In genomic region chr18:52395146-52395852, GRCh38 we compare ENCODE assay signal across 16 cellular contexts. TPM values are rescaled to one million over a fixed set of nuclear protein-coding genes. Genes with fewer than 3 reads are reported as not detected.
DNase-seq lines count a peak whose midpoint lies in the region; ATAC-seq and TF ChIP-seq lines count a peak whose summit lies in the region.
"Had no signal": no experiment of that assay in that cellular context is flagged by ENCODE, and none has a peak within 500 bp of the region (broad histone marks: within the 10 kb centered on the region; RNA-seq: fewer than 3 reads in every experiment).

No MANE protein-coding gene starts in this region.

- H3K27me3 Mint-ChIP-seq in activated CD4-positive, alpha-beta T cell treated with anti-CD3 and anti-CD28 coated beads, Interleukin-2, amount 10 ng/mL, durations not matched to agents 24 days and 14 days, result no peaks in the 10 kb centered on the region
- H3K27me3 Mint-ChIP-seq in activated CD4-positive, alpha-beta T cell treated with anti-CD3 and anti-CD28 coated beads, Interleukin-2, amount 10 ng/mL, durations not matched to agents 7 days and 5 days, result no peaks in the 10 kb centered on the region

- H3K27ac ChIP-seq in caudate nucleus (ENCODE audit: low read depth, low read length), result peak overlapping the region; percentile 97
- H3K27ac ChIP-seq in left lung, result no peak overlapping the region
- H3K27ac ChIP-seq: epithelial cell of prostate, lower lobe of right lung, ovary had no signal

- H3K4me1 Mint-ChIP-seq in activated CD4-positive, alpha-beta T cell treated with anti-CD3 and anti-CD28 coated beads, Interleukin-2, amount 10 ng/mL, durations not matched to agents 24 days and 14 days, result no peaks in the 10 kb centered on the region
- no peaks in the 10 kb centered on the region for H3K4me1 Mint-ChIP-seq in activated CD4-positive, alpha-beta T cell treated with anti-CD3 and anti-CD28 coated beads, Interleukin-2, amount 10 ng/mL, durations not matched to agents 7 days and 5 days

- H3K4me1 ChIP-seq in left lung, result no peaks in the 10 kb centered on the region
- H3K4me1 ChIP-seq: lower lobe of right lung had no signal

- H3K36me3 ChIP-seq in left lung, result no peaks in the 10 kb centered on the region
- H3K36me3 ChIP-seq: lower lobe of right lung, ovary had no signal

- peak; percentile 65 for ATAC-seq in GM18511 (IDR thresholded peaks at IDR 0.05; ENCODE audit: unreplicated experiment)
- peak; percentile 60 for ATAC-seq in GM21367 (IDR thresholded peaks at IDR 0.05; ENCODE audit: unreplicated experiment)
- peak; percentile 72 for ATAC-seq in HG03045 (IDR thresholded peaks at IDR 0.05; ENCODE audit: unreplicated experiment)
- ATAC-seq in left lung, result no peak
- no peak for ATAC-seq in GM18519 (IDR thresholded peaks at IDR 0.05; ENCODE audit: low FRiP score, unreplicated experiment)
- ATAC-seq: lower lobe of right lung, PC-3 had no signal

- H3K4me3 Mint-ChIP-seq in activated CD4-positive, alpha-beta T cell treated with anti-CD3 and anti-CD28 coated beads, Interleukin-2, amount 10 ng/mL, durations not matched to agents 24 days and 14 days, result no peak overlapping the region
- no peak overlapping the region for H3K4me3 Mint-ChIP-seq in activated CD4-positive, alpha-beta T cell treated with anti-CD3 and anti-CD28 coated beads, Interleukin-2, amount 10 ng/mL, durations not matched to agents 7 days and 5 days

- no peaks in the 10 kb centered on the region for H3K36me3 Mint-ChIP-seq in activated CD4-positive, alpha-beta T cell treated with anti-CD3 and anti-CD28 coated beads, Interleukin-2, amount 10 ng/mL, durations not matched to agents 24 days and 14 days (ENCODE audit: low read depth)
- H3K36me3 Mint-ChIP-seq in activated CD4-positive, alpha-beta T cell treated with anti-CD3 and anti-CD28 coated beads, Interleukin-2, amount 10 ng/mL, durations not matched to agents 7 days and 5 days (ENCODE audit: low read depth), result no peaks in the 10 kb centered on the region

- peaks cover 4% of the 10 kb centered on the region for H3K9me3 Mint-ChIP-seq in activated CD4-positive, alpha-beta T cell treated with anti-CD3 and anti-CD28 coated beads, Interleukin-2, amount 10 ng/mL, durations not matched to agents 24 days and 14 days
- H3K9me3 Mint-ChIP-seq in activated CD4-positive, alpha-beta T cell treated with anti-CD3 and anti-CD28 coated beads, Interleukin-2, amount 10 ng/mL, durations not matched to agents 7 days and 5 days, result no peaks in the 10 kb centered on the region

- H3K27ac Mint-ChIP-seq in activated CD4-positive, alpha-beta T cell treated with anti-CD3 and anti-CD28 coated beads, Interleukin-2, amount 10 ng/mL, durations not matched to agents 24 days and 14 days, result no peak overlapping the region
- H3K27ac Mint-ChIP-seq in activated CD4-positive, alpha-beta T cell treated with anti-CD3 and anti-CD28 coated beads, Interleukin-2, amount 10 ng/mL, durations not matched to agents 7 days and 5 days, result no peak overlapping the region

- H3K9me3 ChIP-seq in left lung, result no peaks in the 10 kb centered on the region
- H3K9me3 ChIP-seq: lower lobe of right lung, ovary had no signal

- intact Hi-C loops in activated CD4-positive, alpha-beta T cell treated with anti-CD3 and anti-CD28 coated beads, Interleukin-2, amount 10 ng/mL, durations not matched to agents 24 days and 14 days (cut with micrococcal nuclease), result no loop called here
- intact Hi-C loops in left lung (cut with DNase I), result no loop called here

- DNase-seq in caudate nucleus (lab: John Stamatoyannopoulos, UW), result no peak
- DNase-seq in activated CD4-positive, alpha-beta T cell treated with anti-CD3 and anti-CD28 coated beads, Interleukin-2, amount 10 ng/mL, durations not matched to agents 24 days and 14 days, result no peak
- DNase-seq in left lung, result no peak
- no peak for DNase-seq in activated CD4-positive, alpha-beta T cell treated with anti-CD3 and anti-CD28 coated beads, Interleukin-2, amount 10 ng/mL, durations not matched to agents 7 days and 5 days
- DNase-seq: activated naive CD4-positive, alpha-beta T cell treated with Interleukin-2 at 50 U/mL for 16 hours; DND-41; lower lobe of right lung; ovary; PC-3; T-helper 1 cell had no signal

- POLR2A ChIA-PET in activated CD4-positive, alpha-beta T cell treated with anti-CD3 and anti-CD28 coated beads, Interleukin-2, amount 10 ng/mL, durations not matched to agents 7 days and 5 days (lab: Charles Lee), result no interaction called here

- no peak for TF ChIP-seq CTCF in left lung (IDR thresholded peaks at IDR 0.05)

- H3K27me3 ChIP-seq in left lung, result no peaks in the 10 kb centered on the region
- H3K27me3 ChIP-seq: ovary had no signal

- H3K4me3 ChIP-seq in left lung, result no peak overlapping the region
- H3K4me3 ChIP-seq: lower lobe of right lung, ovary had no signal

- CTCF ChIA-PET in activated CD4-positive, alpha-beta T cell treated with anti-CD3 and anti-CD28 coated beads, Interleukin-2, amount 10 ng/mL, durations not matched to agents 7 days and 5 days (lab: Charles Lee), result interaction anchor here (0.6 kb wide), 1 partner anchor 102 kb away, joined by 3 read pairs; no protein-coding TSS in a partner anchor

RNA-seq across cellular contexts. Expression of gene DCC, which starts 55.3 kb away (rescaled TPM):
- total RNA-seq in activated CD4-positive, alpha-beta T cell treated with anti-CD3 and anti-CD28 coated beads, Interleukin-2, amount 10 ng/mL, durations not matched to agents 24 days and 14 days, result not detected in 2 replicates
- 1 to 10 TPM in 1 of 2 donors, under 1 TPM in 1; 0.61 to 1.1 TPM for total RNA-seq in left lung
- not detected for total RNA-seq in activated CD4-positive, alpha-beta T cell treated with anti-CD3 and anti-CD28 coated beads, Interleukin-2, amount 10 ng/mL, durations not matched to agents 7 days and 5 days
- total RNA-seq: cardiac septum, PC-3 had no signal

Comparison
In these comparisons a context has a peak if more than half of its experiments do, and no peak if none do; other contexts are left out.
1. ATAC-seq: peak in GM18511 (single experiment), GM21367 (single experiment) and HG03045 (single experiment); none in left lung (single experiment) and GM18519 (single experiment).